In genomic region chr11:129392995-129393394, GRCh38 we compare ENCODE assay signal across 25 cellular contexts. TPM values are rescaled to one million over a fixed set of nuclear protein-coding genes. Genes with fewer than 3 reads are reported as not detected.
DNase-seq lines count a peak whose midpoint lies in the region; ATAC-seq, FAIRE-seq and TF ChIP-seq lines count a peak whose summit lies in the region.
"Had no signal": no experiment of that assay in that cellular context is flagged by ENCODE, and none has a peak within 500 bp of the region (broad histone marks: within the 10 kb centered on the region; RNA-seq: fewer than 3 reads in every experiment).

No MANE protein-coding gene starts in this region.

- H3K27ac ChIP-seq in HCT116 (ENCODE audit: low read depth, low read length) (no peak overlapping the region), MM.1S (ENCODE audit: low read length) (peak overlapping the region; percentile 74; the same call in 1 of the 2 replicates), K562 (ENCODE audit: extremely low read depth, low read depth, low read length) (no peak overlapping the region)
- H3K27ac ChIP-seq: A549; BLaER1 treated with 17β-estradiol and CSF1 and Interleukin-3, amounts not matched to agents 10 nM and 100 nM had no signal

- intact Hi-C loops in HCT116 (cut with micrococcal nuclease): no loop called here
- intact Hi-C loops in K562 (cut with micrococcal nuclease): no loop called here

- peaks cover 26% of the 10 kb centered on the region for H3K27me3 Mint-ChIP-seq in activated CD4-positive, alpha-beta T cell treated with anti-CD3 and anti-CD28 coated beads, Interleukin-2, amount 10 ng/mL, durations not matched to agents 7 days and 5 days

- H3K4me2 ChIP-seq in HCT116 (ENCODE audit: low read length): no peak overlapping the region
- no peak overlapping the region for H3K4me2 ChIP-seq in MM.1S (ENCODE audit: low read depth, low read length)
- no peak overlapping the region for H3K4me2 ChIP-seq in K562 (ENCODE audit: insufficient read depth, low read length)
- H3K4me2 ChIP-seq: A549; BLaER1 treated with 17β-estradiol and CSF1 and Interleukin-3, amounts not matched to agents 10 nM and 100 nM had no signal

- whole genome bisulfite sequencing in K562 (ENCODE audit: insufficient coverage, low coverage, missing lambda C conversion rate): 0% methylated on average over 1 of the region's 1 CpG

- no peak for TF ChIP-seq RAD21 in HCT116 (IDR thresholded peaks at IDR 0.05; ENCODE audit: low read depth)
- TF ChIP-seq RAD21 in K562 (CRISPR knock-in tag; conservative IDR thresholded peaks at IDR 0.05 in 1 of 2, IDR thresholded peaks at IDR 0.05 in 1 of 2): no peak

- in situ Hi-C loops in K562 (cut with MboI): no loop called here

- BruUV-seq in HCT116 (replicated peaks; lab: Mats Ljungman, UMichigan): no TSS peak
- BruUV-seq in K562 (replicated peaks; lab: Mats Ljungman, UMichigan): no TSS peak

- no peak for TF ChIP-seq EP300 in K562 (IDR thresholded peaks at IDR 0.05; ENCODE audit: low read length)

- H3K9me2 ChIP-seq in HCT116 (ENCODE audit: insufficient read depth): no peaks in the 10 kb centered on the region
- H3K9me2 ChIP-seq in MM.1S (replicated peaks; ENCODE audit: insufficient read depth, low read length): 0 out of 2 replicates have a peak, but pooled peaks cover 3% of the 10 kb centered on the region

- H2AFZ ChIP-seq in HCT116 (ENCODE audit: low read depth, low read length, poor library complexity, severe bottlenecking) (no peak overlapping the region), MM.1S (ENCODE audit: low read length) (no peak overlapping the region), K562 (ENCODE audit: low read depth, low read length) (no peak overlapping the region)

- ATAC-seq in HCT116: no peak
- no peak for ATAC-seq in K562
- ATAC-seq in HG03039 (IDR thresholded peaks at IDR 0.05; ENCODE audit: unreplicated experiment): no peak
- ATAC-seq: A549 had no signal

- H3K9me3 ChIP-seq in HCT116 (ENCODE audit: control insufficient read depth in 1 of 2, insufficient read depth in 1 of 2, low read depth in 1 of 2, low read length in 2 of 2): no peaks in the 10 kb centered on the region
- H3K9me3 ChIP-seq in MM.1S (replicated peaks; ENCODE audit: insufficient read depth, low read length): no peaks in the 10 kb centered on the region
- H3K9me3 ChIP-seq in K562 (replicated peaks; ENCODE audit: control insufficient read depth, insufficient read depth, low read depth, low read length): no peaks in the 10 kb centered on the region
- H3K9me3 ChIP-seq: A549, BE2C had no signal

- H3K36me3 ChIP-seq in HCT116 (ENCODE audit: control insufficient read depth in 1 of 2, insufficient read depth in 2 of 2, low read length in 2 of 2): no peaks in the 10 kb centered on the region
- H3K36me3 ChIP-seq in MM.1S (replicated peaks; ENCODE audit: insufficient read depth, low read length): 0 out of 2 replicates have a peak, but pooled peaks cover 2% of the 10 kb centered on the region
- no peaks in the 10 kb centered on the region for H3K36me3 ChIP-seq in K562 (ENCODE audit: control insufficient read depth, insufficient read depth, low read length)
- H3K36me3 ChIP-seq: BE2C; BLaER1 treated with 17β-estradiol and CSF1 and Interleukin-3, amounts not matched to agents 10 nM and 100 nM had no signal

- no peak overlapping the region for H3K4me3 Mint-ChIP-seq in activated CD4-positive, alpha-beta T cell treated with anti-CD3 and anti-CD28 coated beads, Interleukin-2, amount 10 ng/mL, durations not matched to agents 7 days and 5 days
- H3K4me3 Mint-ChIP-seq: CD14-positive monocyte; CD4-positive, alpha-beta T cell; CD8-positive, alpha-beta memory T cell had no signal

- POLR2A ChIA-PET in HCT116 (lab: Charles Lee) (no interaction called here), K562 (lab: Yijun Ruan, JAX) (no interaction called here)
- POLR2A ChIA-PET in activated CD4-positive, alpha-beta T cell treated with anti-CD3 and anti-CD28 coated beads, Interleukin-2, amount 10 ng/mL, durations not matched to agents 7 days and 5 days (lab: Charles Lee): no interaction called here

- H3K4me1 ChIP-seq in HCT116 (ENCODE audit: control insufficient read depth in 1 of 2, insufficient read depth in 2 of 2, low read length in 2 of 2): no peaks in the 10 kb centered on the region
- peaks cover 62% of the 10 kb centered on the region for H3K4me1 ChIP-seq in MM.1S (ENCODE audit: low read length)
- H3K4me1 ChIP-seq in K562 (replicated peaks in 1 of 2; ENCODE audit: control insufficient read depth in 2 of 2, insufficient read depth in 2 of 2, low read length in 2 of 2): no peaks in the 10 kb centered on the region
- H3K4me1 ChIP-seq: A549, BE2C had no signal

- no peaks in the 10 kb centered on the region for H3K9me1 ChIP-seq in K562 (ENCODE audit: control insufficient read depth, insufficient read depth, low read length)

- no peaks in the 10 kb centered on the region for H4K20me1 ChIP-seq in HCT116 (ENCODE audit: insufficient read depth)
- peaks cover 2% of the 10 kb centered on the region; the same call in 1 of the 2 replicates for H4K20me1 ChIP-seq in MM.1S (ENCODE audit: insufficient read depth, low read length)
- H4K20me1 ChIP-seq in K562 (replicated peaks; ENCODE audit: control insufficient read depth, insufficient read depth, low read length): no peaks in the 10 kb centered on the region
- H4K20me1 ChIP-seq: BLaER1 treated with 17β-estradiol and CSF1 and Interleukin-3, amounts not matched to agents 10 nM and 100 nM had no signal

- H3K27ac Mint-ChIP-seq in activated CD4-positive, alpha-beta T cell treated with anti-CD3 and anti-CD28 coated beads, Interleukin-2, amount 10 ng/mL, durations not matched to agents 7 days and 5 days: no peak overlapping the region
- H3K27ac Mint-ChIP-seq: CD14-positive monocyte; CD4-positive, alpha-beta T cell; CD8-positive, alpha-beta memory T cell had no signal

- DNase-seq in HCT116 (ENCODE audit: low read depth, low spot score): no peak
- DNase-seq in MM.1S: no peak
- DNase-seq in K562 (ENCODE audit: extremely low read depth in 1 of 4, low spot score in 3 of 4): no peak
- DNase-seq in activated gamma-delta T cell (lab: John Stamatoyannopoulos, UW): no peak
- DNase-seq in activated CD4-positive, alpha-beta T cell treated with anti-CD3 and anti-CD28 coated beads, Interleukin-2, amount 10 ng/mL, durations not matched to agents 7 days and 5 days: no peak
- DNase-seq: 8988T; ACHN; AML-193; BE2C; CD4-positive, alpha-beta T cell; CD8-positive, alpha-beta memory T cell; DMS 273 treated with DMSO at 0.1 percent for 48 hours; DMS79; GF-D8; GOT3; H7; HCEC 1CT had no signal

- no peaks in the 10 kb centered on the region for H3K9me3 Mint-ChIP-seq in activated CD4-positive, alpha-beta T cell treated with anti-CD3 and anti-CD28 coated beads, Interleukin-2, amount 10 ng/mL, durations not matched to agents 7 days and 5 days
- H3K9me3 Mint-ChIP-seq: CD4-positive, alpha-beta T cell had no signal

- no peak for FAIRE-seq in K562 (lab: Jason Lieb, UNC)
- FAIRE-seq: A549, D721Med, GM12891, GM18507 had no signal

- H3K9ac ChIP-seq in HCT116 (ENCODE audit: low read length) (no peak overlapping the region), MM.1S (ENCODE audit: low read length) (peak overlapping the region; percentile 19; the same call in 1 of the 2 replicates), K562 (ENCODE audit: insufficient read depth in 1 of 2, low read depth in 2 of 2, low read length in 2 of 2) (no peak overlapping the region)
- H3K9ac ChIP-seq: BLaER1 treated with 17β-estradiol and CSF1 and Interleukin-3, amounts not matched to agents 10 nM and 100 nM had no signal

- TF ChIP-seq CTCF in HCT116 (IDR thresholded peaks at IDR 0.05 in 2 of 3, conservative IDR thresholded peaks at IDR 0.05 in 1 of 3; ENCODE audit: borderline replicate concordance in 1 of 3, insufficient read depth in 1 of 3, low read depth in 2 of 3, low read length in 2 of 3) (no peak), MM.1S (IDR thresholded peaks at IDR 0.05; ENCODE audit: low read length) (no peak), K562 (IDR thresholded peaks at IDR 0.05 in 2 of 3, conservative IDR thresholded peaks at IDR 0.05 in 1 of 3; ENCODE audit: insufficient read depth in 2 of 3, low read depth in 1 of 3, low read length in 3 of 3) (no peak)

- H3K27me3 ChIP-seq in HCT116 (ENCODE audit: insufficient read depth, low read length) (no peaks in the 10 kb centered on the region; the same call in 1 of the 2 replicates), MM.1S (replicated peaks; ENCODE audit: insufficient read depth, low read length) (no peaks in the 10 kb centered on the region), K562 (ENCODE audit: control insufficient read depth in 2 of 2, insufficient read depth in 2 of 2, low read length in 2 of 2) (peaks cover 0 to 7% of the 10 kb centered on the region in 2 experiments; a peak in 2 of 5 replicates)
- H3K27me3 ChIP-seq: BE2C; BLaER1 treated with 17β-estradiol and CSF1 and Interleukin-3, amounts not matched to agents 10 nM and 100 nM had no signal

- TF ChIP-seq POLR2A in HCT116 (IDR thresholded peaks at IDR 0.05; ENCODE audit: borderline replicate concordance, extremely low read depth, insufficient read depth, insufficient read length): no peak
- TF ChIP-seq POLR2A in K562 (conservative IDR thresholded peaks at IDR 0.05): no peak

- H3F3A ChIP-seq in MM.1S (ENCODE audit: insufficient read depth, low read length): peaks cover 26% of the 10 kb centered on the region

- no peaks in the 10 kb centered on the region for H3K4me1 Mint-ChIP-seq in activated CD4-positive, alpha-beta T cell treated with anti-CD3 and anti-CD28 coated beads, Interleukin-2, amount 10 ng/mL, durations not matched to agents 7 days and 5 days
- H3K4me1 Mint-ChIP-seq: CD14-positive monocyte; CD8-positive, alpha-beta memory T cell had no signal

- H3K4me3 ChIP-seq in HCT116 (replicated peaks in 1 of 2; ENCODE audit: low read depth in 1 of 2, low read length in 2 of 2) (no peak overlapping the region), MM.1S (ENCODE audit: low read length) (no peak overlapping the region), K562 (no peak overlapping the region)
- H3K4me3 ChIP-seq: A549; BLaER1 treated with 17β-estradiol and CSF1 and Interleukin-3, amounts not matched to agents 10 nM and 100 nM had no signal

- H3K79me2 ChIP-seq in HCT116 (ENCODE audit: insufficient read depth, low read length) (no peaks in the 10 kb centered on the region), MM.1S (ENCODE audit: low read length) (peaks cover 97% of the 10 kb centered on the region), K562 (ENCODE audit: control insufficient read depth, insufficient read depth, low read length) (no peaks in the 10 kb centered on the region)

- H3K36me3 Mint-ChIP-seq in activated CD4-positive, alpha-beta T cell treated with anti-CD3 and anti-CD28 coated beads, Interleukin-2, amount 10 ng/mL, durations not matched to agents 7 days and 5 days (ENCODE audit: low read depth): no peaks in the 10 kb centered on the region
- H3K36me3 Mint-ChIP-seq: CD14-positive monocyte; CD8-positive, alpha-beta memory T cell had no signal

- CTCF ChIA-PET in HCT116 (lab: Charles Lee) (no interaction called here), K562 (lab: Yijun Ruan, JAX; ENCODE audit: low intra/inter-chr PET ratio) (interaction anchor here (0.9 kb wide), 1 partner anchor 10 kb away, joined by 5 read pairs; no protein-coding TSS in a partner anchor)
- CTCF ChIA-PET in activated CD4-positive, alpha-beta T cell treated with anti-CD3 and anti-CD28 coated beads, Interleukin-2, amount 10 ng/mL, durations not matched to agents 7 days and 5 days (lab: Charles Lee): no interaction called here

- RAD21 ChIA-PET in HCT116 (lab: Charles Lee; ENCODE audit: low non-redundant PET in 1 of 2, low total read pairs in 2 of 2, uncharacterized antibody in 2 of 2, unreplicated experiment in 2 of 2): no interaction called here

RNA-seq across cellular contexts. Expression of gene BARX2, which starts 17.3 kb away (rescaled TPM):
- 0.12 TPM for total RNA-seq in HCT116 (2021; ENCODE audit: unreplicated experiment)
- polyA plus RNA-seq in HCT116 (2012): 0.07 and 0.09 TPM in 2 replicates
- not detected in 2 replicates for total RNA-seq in K562 (2011; cell fraction: chromatin; rRNA removed; ENCODE audit: low replicate concordance)
- not detected in 2 replicates for total RNA-seq in K562 (2011; cell fraction: nucleolus; rRNA removed)
- total RNA-seq in K562 (2011; cell fraction: nucleoplasm; rRNA removed): not detected in 2 replicates
- not detected in 2 replicates for total RNA-seq in K562 (2014; rRNA removed)
- not detected in 2 replicates for total RNA-seq in K562 (2014; rRNA removed; fragmentation: Illumina TruSeq; extraction: Trizol)
- not detected in 2 replicates for total RNA-seq in K562 (2015; rRNA removed; fragmentation: Illumina TruSeq; extraction: Trizol)
- total RNA-seq in K562 (2021): not detected in 2 replicates
- polyA plus RNA-seq in K562 (2011; rRNA removed): not detected in 2 replicates
- polyA plus RNA-seq in K562 (2011; cell fraction: cytosol; rRNA removed): 0.03 TPM in 1 of 2 replicates, not detected in the other
- polyA plus RNA-seq in K562 (2011; cell fraction: nucleus; rRNA removed): not detected in 2 replicates
- not detected in 2 replicates for polyA plus RNA-seq in K562 (2012)
- polyA plus RNA-seq in K562 (2014; fragmentation: Illumina TruSeq; extraction: Trizol): not detected in 2 replicates
- not detected for polyA plus RNA-seq in K562 (2014; fragmentation: Nextera tagmentation; extraction: Ambion mirVana)
- polyA plus RNA-seq in K562 (2014; rRNA removed): not detected in 2 replicates
- not detected in 2 replicates for polyA minus RNA-seq in K562 (2011; rRNA and poly(A)+ RNA removed)
- polyA minus RNA-seq in K562 (2011; cell fraction: cytosol; rRNA and poly(A)+ RNA removed): not detected in 2 replicates
- not detected in 2 replicates for polyA minus RNA-seq in K562 (2011; cell fraction: nucleus; rRNA and poly(A)+ RNA removed)
- not detected for total RNA-seq in activated CD4-positive, alpha-beta T cell treated with anti-CD3 and anti-CD28 coated beads, Interleukin-2, amount 10 ng/mL, durations not matched to agents 7 days and 5 days
- total RNA-seq: CD4-positive, alpha-beta T cell; CD8-positive, alpha-beta memory T cell; G401; H7 had no signal
- polyA plus RNA-seq: A549; CD14-positive monocyte; CD8-positive, alpha-beta memory T cell had no signal

Comparison
In these comparisons a context has a peak if more than half of its experiments do, and no peak if none do; other contexts are left out.
1. Of the 22 proteins assayed by ChIP-seq in both K562 and HCT116: peak only in K562: none; only in HCT116: CEBPB; in both: none; in neither: 20; mixed calls (peak in some experiments, not most) for 1.